29 cellular contexts compared by ENCODE assay signal in genomic region chr10:102508506-102508905, GRCh38. TPM values are rescaled to one million over a fixed set of nuclear protein-coding genes. Genes with fewer than 3 reads are reported as not detected.
DNase-seq lines count a peak whose midpoint lies in the region; TF ChIP-seq lines count a peak whose summit lies in the region.
"Had no signal": no experiment of that assay in that cellular context is flagged by ENCODE, and none has a peak within 500 bp of the region (broad histone marks: within the 10 kb centered on the region; RNA-seq: fewer than 3 reads in every experiment).

No MANE protein-coding gene starts in this region.

- H3F3A ChIP-seq in Loucy (ENCODE audit: low read depth): no peaks in the 10 kb centered on the region

- no peak overlapping the region for H3K9ac ChIP-seq in Loucy (ENCODE audit: low read depth, low read length, poor library complexity, severe bottlenecking)
- H3K9ac ChIP-seq: KMS-11 had no signal

- H3K27me3 Mint-ChIP-seq in progenitor cell of endocrine pancreas: no peaks in the 10 kb centered on the region
- H3K27me3 Mint-ChIP-seq: activated CD4-positive, alpha-beta memory T cell treated with anti-CD3 and anti-CD28 coated beads, Interleukin-2, amount 10 ng/mL, durations not matched to agents 7 days and 5 days; naive thymus-derived CD8-positive, alpha-beta T cell had no signal

- H3K27me3 ChIP-seq in Loucy (ENCODE audit: insufficient read depth, low read length, poor library complexity, severe bottlenecking) (no peaks in the 10 kb centered on the region), layer of hippocampus (ENCODE audit: control insufficient read depth, insufficient read depth, low read length) (no peaks in the 10 kb centered on the region)
- H3K27me3 ChIP-seq: gastrocnemius medialis, left lung, ovary, right atrium auricular region, thyroid gland had no signal

- in situ Hi-C loops in GM13976 (cut with MboI; ENCODE audit: low sequenced_read_pairs, unreplicated experiment): no loop called here

- H3K27ac ChIP-seq in layer of hippocampus (ENCODE audit: low read depth, low read length) (peak overlapping the region; percentile 57), RWPE1 (no peak overlapping the region)
- H3K27ac ChIP-seq: A549, KMS-11, ovary, right atrium auricular region, thyroid gland had no signal

- H3K9me3 ChIP-seq in Loucy (ENCODE audit: insufficient read depth, low read depth, low read length): no peaks in the 10 kb centered on the region
- H3K9me3 ChIP-seq: A549, gastrocnemius medialis, left lung, ovary, right atrium auricular region, thyroid gland had no signal

- H3K4me3 ChIP-seq in Loucy (ENCODE audit: low read length, poor library complexity, severe bottlenecking): no peak overlapping the region
- H3K4me3 ChIP-seq: A549, gastrocnemius medialis, GM23338, left lung, ovary, right atrium auricular region, thyroid gland had no signal

- peaks cover 10% of the 10 kb centered on the region for H3K36me3 Mint-ChIP-seq in progenitor cell of endocrine pancreas (ENCODE audit: insufficient read depth)

- peak overlapping the region; percentile 34 for H3K4me2 ChIP-seq in Loucy (ENCODE audit: low read depth, low read length, poor library complexity, severe bottlenecking)
- H3K4me2 ChIP-seq: A549, GM23338, KMS-11 had no signal

- POLR2A ChIA-PET in RWPE1 (lab: Yijun Ruan, JAX; ENCODE audit: low non-redundant PET): no interaction called here

- peaks cover 11% of the 10 kb centered on the region for H3K4me1 Mint-ChIP-seq in progenitor cell of endocrine pancreas (ENCODE audit: low read depth)

- TF ChIP-seq CTCF in Loucy (conservative IDR thresholded peaks at IDR 0.05; ENCODE audit: low read length) (no peak), progenitor cell of endocrine pancreas (IDR thresholded peaks at IDR 0.05; ENCODE audit: unreplicated experiment) (no peak), GM13976 (IDR thresholded peaks at IDR 0.05; ENCODE audit: borderline replicate concordance, control extremely low read depth, extremely low read depth, insufficient read depth, missing control alignments) (no peak), RWPE1 (conservative IDR thresholded peaks at IDR 0.05; ENCODE audit: low read depth) (no peak)

- CTCF ChIA-PET in RWPE1 (lab: Yijun Ruan, JAX): interaction anchor here (1.1 to 3.6 kb wide), 2 partner anchors 40 to 75 kb away, joined by 5 to 19 read pairs; no protein-coding TSS in a partner anchor

- peaks cover 18% of the 10 kb centered on the region; the same call in 1 of the 2 replicates for H3K36me3 ChIP-seq in Loucy (ENCODE audit: insufficient read depth, low read length)
- H3K36me3 ChIP-seq: ovary had no signal

- peak overlapping the region; percentile 87 for H3K27ac Mint-ChIP-seq in progenitor cell of endocrine pancreas
- H3K27ac Mint-ChIP-seq: GM23338 had no signal

- peaks cover 46% of the 10 kb centered on the region for H3K79me2 ChIP-seq in Loucy (ENCODE audit: insufficient read depth, low read length)

- peaks cover 46% of the 10 kb centered on the region for H3K4me1 ChIP-seq in Loucy (ENCODE audit: insufficient read depth, low read length, poor library complexity, severe bottlenecking)

- H3K9me2 ChIP-seq in Loucy (replicated peaks; ENCODE audit: low read depth, low read length): no peaks in the 10 kb centered on the region

- DNase-seq in Ammon's horn (ENCODE audit: low spot score) (peak; percentile 45), progenitor cell of endocrine pancreas (ENCODE audit: low spot score, unreplicated experiment) (no peak), GM13976 (ENCODE audit: low spot score) (no peak), RWPE1 (ENCODE audit: low spot score) (no peak), NCI-H446 treated with DMSO at 0.1 percent for 48 hours (lab: John Stamatoyannopoulos, UW) (no peak)
- DNase-seq in activated CD4-positive, CD25-positive, alpha-beta regulatory T cell (lab: John Stamatoyannopoulos, UW): no peak
- DNase-seq: activated CD4-positive, alpha-beta memory T cell treated with anti-CD3 and anti-CD28 coated beads, Interleukin-2, amount 10 ng/mL, durations not matched to agents 7 days and 5 days; activated CD4-positive, alpha-beta T cell treated with anti-CD3 and anti-CD28 coated beads for 1 hour; activated CD8-positive, alpha-beta memory T cell treated with anti-CD3 and anti-CD28 coated beads, Interleukin-2, amount 50 U/mL, for 48 hours; activated effector memory CD4-positive, alpha-beta T cell treated with anti-CD3 and anti-CD28 coated beads, Interleukin-2, amount 50 U/mL, for 16 hours; cortex of kidney; gastrocnemius medialis; naive thymus-derived CD8-positive, alpha-beta T cell; NCI-H1417; NCI-H2081 treated with DMSO at 0.1 percent for 48 hours; NCI-H446; NCI-H82; ovary; stimulated activated CD4-positive, alpha-beta T cell treated with anti-CD3 and anti-CD28 coated beads, Interleukin-4, amount 100 ng/mL, for 24 hours; stimulated activated naive CD4-positive, alpha-beta T cell; T-helper 1 cell; thyroid gland had no signal

- H4K20me1 ChIP-seq in Loucy (ENCODE audit: insufficient read depth, low read length, poor library complexity, severe bottlenecking): peaks cover 29% of the 10 kb centered on the region

- H3K9me3 Mint-ChIP-seq in progenitor cell of endocrine pancreas (ENCODE audit: low read depth): no peaks in the 10 kb centered on the region
- H3K9me3 Mint-ChIP-seq: activated CD4-positive, alpha-beta memory T cell treated with anti-CD3 and anti-CD28 coated beads, Interleukin-2, amount 10 ng/mL, durations not matched to agents 7 days and 5 days; GM23338; naive thymus-derived CD8-positive, alpha-beta T cell had no signal

- H2AFZ ChIP-seq in Loucy (ENCODE audit: low read length): no peak overlapping the region
- H2AFZ ChIP-seq: GM23338 had no signal

- no peak overlapping the region for H3K4me3 Mint-ChIP-seq in progenitor cell of endocrine pancreas (ENCODE audit: low read depth)
- H3K4me3 Mint-ChIP-seq: activated CD4-positive, alpha-beta memory T cell treated with anti-CD3 and anti-CD28 coated beads, Interleukin-2, amount 10 ng/mL, durations not matched to agents 7 days and 5 days; GM23338; naive thymus-derived CD8-positive, alpha-beta T cell had no signal

RNA-seq across cellular contexts. Expression of gene SUFU, which starts 4.7 kb away (rescaled TPM):
- total RNA-seq in progenitor cell of endocrine pancreas: 23.0 and 25.8 TPM in 2 replicates

RNA-seq across cellular contexts. Expression of gene ACTR1A, which starts 6.0 kb away (rescaled TPM):
- 87.2 and 104 TPM in 2 replicates for total RNA-seq in progenitor cell of endocrine pancreas

RNA-seq across cellular contexts. Expression of gene C10orf95, which starts 57.2 kb away (rescaled TPM):
- total RNA-seq in progenitor cell of endocrine pancreas: 0.73 and 0.77 TPM in 2 replicates
- total RNA-seq: gastrocnemius medialis, right atrium auricular region had no signal
